Comparison of ENCODE assay signal across 8 cellular contexts in genomic region chr17:45172541-45173286, GRCh38. TPM values are rescaled to one million over a fixed set of nuclear protein-coding genes. Genes with fewer than 3 reads are reported as not detected.
A peak's percentile ranks its signal among the peaks of the same experiment; 100 is the strongest.
DNase-seq lines count a peak whose midpoint lies in the region; ATAC-seq and TF ChIP-seq lines count a peak whose summit lies in the region.

No MANE protein-coding gene starts in this region.

- CTCF ChIA-PET in Calu3 (lab: Charles Lee) (interaction anchor here (0.7 to 4.3 kb wide), 13 partner anchors 10 to 1744 kb away, joined by 3 to 96 read pairs (median 7); partner anchors contain the start of genes ACBD4, HEXIM1, HEXIM2 and NMT1), WTC11 (lab: Charles Lee) (interaction anchor here (0.6 to 6.4 kb wide), 23 partner anchors 8 to 514 kb away, joined by 3 to 99 read pairs (median 5); partner anchors contain the start of genes ACBD4, HEXIM1 and HEXIM2)

- H3K9me3 ChIP-seq in left lung = no peaks in the 10 kb centered on the region

- H3K27ac ChIP-seq in left lung = peak overlapping the region; percentile 84 to 91

- H3K4me1 Mint-ChIP-seq in Calu3 (ENCODE audit: low read depth, unreplicated experiment) = peaks cover 62% of the 10 kb centered on the region
- peaks cover 4 to 6% (median 5%) of the 10 kb centered on the region in 3 donors for H3K4me1 Mint-ChIP-seq in IgD-negative memory B cell
- peaks cover 29% of the 10 kb centered on the region for H3K4me1 Mint-ChIP-seq in WTC11

- H3K27me3 Mint-ChIP-seq in Calu3 (ENCODE audit: unreplicated experiment) (no peaks in the 10 kb centered on the region), IgD-negative memory B cell (no peaks in the 10 kb centered on the region), WTC11 (ENCODE audit: low read depth) (no peaks in the 10 kb centered on the region)

- POLR2A ChIA-PET in WTC11 (lab: Charles Lee) = interaction anchor here (0.5 to 4.4 kb wide), 14 partner anchors 10 to 201 kb away, joined by 3 to 82 read pairs (median 4); partner anchors contain the start of genes ACBD4, HEXIM1 and HEXIM2

- peak; percentile 28 for TF ChIP-seq CTCF in Calu3 (IDR thresholded peaks at IDR 0.05; ENCODE audit: unreplicated experiment)
- TF ChIP-seq CTCF in WTC11 (IDR thresholded peaks at IDR 0.05) = no peak
- TF ChIP-seq CTCF in left lung (IDR thresholded peaks at IDR 0.05) = no peak

- peaks cover 20 to 54% of the 10 kb centered on the region in 2 donors for H3K4me1 ChIP-seq in left lung

- H3K4me3 Mint-ChIP-seq in Calu3 (ENCODE audit: low read depth, unreplicated experiment) = peak overlapping the region; percentile 63
- H3K4me3 Mint-ChIP-seq in IgD-negative memory B cell = peak overlapping the region; percentile 74 to 90 (median 75)
- H3K4me3 Mint-ChIP-seq in WTC11 = peak overlapping the region; percentile 5; the same call in 1 of the 2 replicates

- peaks cover 0 to 8% of the 10 kb centered on the region in 2 donors for H3K36me3 ChIP-seq in left lung

- DNase-seq in Calu3 (peak; percentile 99), WTC11 (ENCODE audit: low spot score) (peak; percentile 38), cerebellum (ENCODE audit: low spot score) (peak; percentile 88), left lung (peak; percentile 73 to 85), NCI-H345 (lab: John Stamatoyannopoulos, UW) (no peak)
- peak; percentile 55 to 61 for DNase-seq in stimulated activated CD4-positive, alpha-beta T cell treated with anti-CD3 and anti-CD28 coated beads, Interleukin-2, amount 100 ng/mL, for 24 hours

- BruUV-seq in Calu3 (replicated peaks; lab: Mats Ljungman, UMichigan) = TSS peak; percentile 54

- H3K4me3 ChIP-seq in left lung = peak overlapping the region; percentile 2 to 31

- ATAC-seq in WTC11 (peak; percentile 20), left lung (peak; percentile 71), GM18907 (IDR thresholded peaks at IDR 0.05; ENCODE audit: unreplicated experiment) (no peak)

- H3K36me3 Mint-ChIP-seq in Calu3 (ENCODE audit: insufficient read depth, unreplicated experiment) (peaks cover 49% of the 10 kb centered on the region), IgD-negative memory B cell (no peaks in the 10 kb centered on the region), WTC11 (no peaks in the 10 kb centered on the region)

- H3K27ac Mint-ChIP-seq in Calu3 (ENCODE audit: unreplicated experiment) (peak overlapping the region; percentile 96), IgD-negative memory B cell (peak overlapping the region; percentile 63 to 89 (median 79)), WTC11 (peak overlapping the region; percentile 98)

- H3K9me3 Mint-ChIP-seq in Calu3 (ENCODE audit: low read depth, unreplicated experiment) (no peaks in the 10 kb centered on the region), IgD-negative memory B cell (no peaks in the 10 kb centered on the region), WTC11 (no peaks in the 10 kb centered on the region)

- intact Hi-C loops in Calu3 (cut with micrococcal nuclease; ENCODE audit: unreplicated experiment) = loop anchor here (1.0 to 2.0 kb wide), 3 partner anchors 24 to 37 kb away; partner anchors contain the start of genes ACBD4 and HEXIM1
- intact Hi-C loops in left lung (cut with DNase I) = no loop called here

- H3K27me3 ChIP-seq in left lung = no peaks in the 10 kb centered on the region

TF ChIP-seq in WTC11, 78 proteins besides CTCF, POLR2A, EP300 and RAD21:
- TF ChIP-seq SMAD4 (CRISPR knock-in tag; IDR thresholded peaks at IDR 0.05) (0 out of 2 replicates have a peak, but pooled peaks have one; percentile 22), MYBL2 (CRISPR knock-in tag; IDR thresholded peaks at IDR 0.05) (peak; percentile 34; the same call in 1 of the 2 replicates), ZNF423 (CRISPR knock-in tag; IDR thresholded peaks at IDR 0.05) (peak; percentile 57; the same call in 1 of the 2 replicates), ZNF281 (CRISPR knock-in tag; IDR thresholded peaks at IDR 0.05) (peak; percentile 93; the same call in 1 of the 2 replicates), NFYB (CRISPR knock-in tag; conservative IDR thresholded peaks at IDR 0.05; ENCODE audit: low read depth) (no peak)
- TF ChIP-seq, protein P1, sequence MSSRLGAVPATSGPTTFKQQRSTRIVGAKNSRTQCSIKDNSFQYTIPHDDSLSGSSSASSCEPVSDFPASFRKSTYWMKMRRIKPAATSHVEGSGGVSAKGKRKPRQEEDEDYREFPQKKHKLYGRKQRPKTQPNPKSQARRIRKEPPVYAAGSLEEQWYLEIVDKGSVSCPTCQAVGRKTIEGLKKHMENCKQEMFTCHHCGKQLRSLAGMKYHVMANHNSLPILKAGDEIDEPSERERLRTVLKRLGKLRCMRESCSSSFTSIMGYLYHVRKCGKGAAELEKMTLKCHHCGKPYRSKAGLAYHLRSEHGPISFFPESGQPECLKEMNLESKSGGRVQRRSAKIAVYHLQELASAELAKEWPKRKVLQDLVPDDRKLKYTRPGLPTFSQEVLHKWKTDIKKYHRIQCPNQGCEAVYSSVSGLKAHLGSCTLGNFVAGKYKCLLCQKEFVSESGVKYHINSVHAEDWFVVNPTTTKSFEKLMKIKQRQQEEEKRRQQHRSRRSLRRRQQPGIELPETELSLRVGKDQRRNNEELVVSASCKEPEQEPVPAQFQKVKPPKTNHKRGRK (CRISPR knock-in tag; IDR thresholded peaks at IDR 0.05; ENCODE audit: borderline replicate concordance) = no peak
- TF ChIP-seq, protein P2, sequence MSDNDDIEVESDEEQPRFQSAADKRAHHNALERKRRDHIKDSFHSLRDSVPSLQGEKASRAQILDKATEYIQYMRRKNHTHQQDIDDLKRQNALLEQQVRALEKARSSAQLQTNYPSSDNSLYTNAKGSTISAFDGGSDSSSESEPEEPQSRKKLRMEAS (CRISPR knock-in tag; IDR thresholded peaks at IDR 0.05) = 0 out of 2 replicates have a peak, but pooled peaks have one; percentile 36

RNA-seq across cellular contexts. Expression of gene HEXIM2, which starts 11.0 kb away (rescaled TPM):
- total RNA-seq in Calu3 (2022) = 16.3 and 17.1 TPM in 2 replicates
- polyA plus RNA-seq in IgD-negative memory B cell = 6.3 TPM
- 11.9 to 16.1 TPM (median 12.2 TPM) in 3 replicates for total RNA-seq in WTC11 (2021)
- total RNA-seq in cerebellum = 4.7 TPM
- total RNA-seq in left lung = 1 to 10 TPM; 5.4 to 6.0 TPM

RNA-seq across cellular contexts. Expression of gene HEXIM1, which starts 24.4 kb away (rescaled TPM):
- 57.2 and 64.7 TPM in 2 replicates for total RNA-seq in Calu3 (2022)
- polyA plus RNA-seq in IgD-negative memory B cell = 3.6 TPM
- total RNA-seq in WTC11 (2021) = 29.6 to 36.9 TPM (median 35.2 TPM) in 3 replicates
- 5.4 TPM for total RNA-seq in cerebellum
- total RNA-seq in left lung = 10 to 100 TPM; 27.3 to 34.6 TPM

RNA-seq across cellular contexts. Expression of gene ACBD4, which starts 37.2 kb away (rescaled TPM):
- total RNA-seq in Calu3 (2022) = 21.8 and 23.2 TPM in 2 replicates
- polyA plus RNA-seq in IgD-negative memory B cell = 17.6 TPM
- 12.7 to 21.0 TPM (median 21.0 TPM) in 3 replicates for total RNA-seq in WTC11 (2021)
- 1.9 TPM for total RNA-seq in cerebellum
- 10 to 100 TPM; 10.6 to 15.7 TPM for total RNA-seq in left lung

RNA-seq across cellular contexts. Expression of gene PLCD3, which starts 40.4 kb away (rescaled TPM):
- 34.4 and 64.3 TPM in 2 replicates for total RNA-seq in Calu3 (2022)
- not detected for polyA plus RNA-seq in IgD-negative memory B cell
- 45.9 to 55.8 TPM (median 55.8 TPM) in 3 replicates for total RNA-seq in WTC11 (2021)
- 9.5 TPM for total RNA-seq in cerebellum
- total RNA-seq in left lung = 10 to 100 TPM; 41.0 to 49.1 TPM

RNA-seq across cellular contexts. Expression of gene FMNL1, which starts 49.0 kb away (rescaled TPM):
- total RNA-seq in Calu3 (2022) (8.5 and 9.6 TPM in 2 replicates), WTC11 (2021) (5.3 to 7.9 TPM (median 7.3 TPM) in 3 replicates), cerebellum (3.4 TPM), left lung (100 to 1,000 TPM in 1 of 2 donors, 10 to 100 TPM in 1; 42.0 to 118 TPM)
- polyA plus RNA-seq in IgD-negative memory B cell = 36.5 TPM

Comparison
In these comparisons a context has a peak if more than half of its experiments do, and no peak if none do; other contexts are left out.
1. H3K4me3 Mint-ChIP-seq: peak in every context shown above with its lines; median percentile 75 in IgD-negative memory B cell; 63 in Calu3; 5 in WTC11.